In the genomic region with DNA sequence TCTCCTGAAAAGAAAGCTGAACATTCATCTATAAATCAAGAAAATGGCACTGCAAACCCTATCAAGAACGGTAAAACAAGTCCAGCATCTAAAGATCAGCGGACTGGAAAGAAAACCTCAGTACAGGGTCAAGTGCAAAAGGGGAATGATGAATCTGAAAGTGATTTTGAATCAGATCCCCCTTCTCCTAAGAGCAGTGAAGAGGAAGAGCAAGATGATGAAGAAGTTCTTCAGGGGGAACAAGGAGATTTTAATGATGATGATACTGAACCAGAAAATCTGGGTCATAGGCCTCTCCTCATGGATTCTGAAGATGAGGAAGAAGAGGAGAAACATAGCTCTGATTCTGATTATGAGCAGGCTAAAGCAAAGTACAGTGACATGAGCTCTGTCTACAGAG, we compare ENCODE assay signal across 24 cellular contexts.
"Had no signal": no experiment of that assay in that cellular context is flagged by ENCODE, and none has a peak within 500 bp of the region (broad histone marks: within the 10 kb centered on the region; RNA-seq: fewer than 3 reads in every experiment).

No MANE protein-coding gene starts in this region.

- FAIRE-seq: HTR-8/SVneo had no signal

- H3K9me3 ChIP-seq: SK-N-SH had no signal

- H3K9ac ChIP-seq: SK-N-SH had no signal

- H3K27ac ChIP-seq: HL-60, RWPE1 had no signal

- H3K9me3 Mint-ChIP-seq: IgD-negative memory B cell had no signal

- H3K27me3 Mint-ChIP-seq: IgD-negative memory B cell had no signal

- ATAC-seq: Panc1, PC-3 had no signal

- DNase-seq: KBM-7, MV-4-11, NCI-H1048, NCI-H1105, NCI-H1417 treated with DMSO at 0.1 percent for 48 hours, NCI-H146, NCI-H1694 treated with DMSO at 0.1 percent for 48 hours, NCI-H1930, NCI-H2081, NCI-H2107, NCI-H2227 treated with DMSO at 0.1 percent for 48 hours, NCI-H510A, NCI-H524 treated with DMSO at 0.1 percent for 48 hours, NCI-H69, NCI-H774, PC-3, SHP77, SK-N-SH, SW 1271 had no signal

- H3K4me2 ChIP-seq: SK-N-SH had no signal

- H3K4me3 Mint-ChIP-seq: IgD-negative memory B cell had no signal
